Comparison of ENCODE assay signal across 1 cellular context in genomic region chr1:30919025-30919881, GRCh38.
A peak's percentile ranks its signal among the peaks of the same experiment; 100 is the strongest.
TF ChIP-seq lines count a peak whose summit lies in the region.

No MANE protein-coding gene starts in this region.

TF ChIP-seq in K562, 482 proteins besides CTCF, POLR2A, EP300 and RAD21 (continued from another document and continues in another):
- TF ChIP-seq ZNF655 (CRISPR knock-in tag; IDR thresholded peaks at IDR 0.05) (no peak), KAT8 (IDR thresholded peaks at IDR 0.05; ENCODE audit: low read depth) (no peak), MYC (IDR thresholded peaks at IDR 0.05; ENCODE audit: low read depth, low read length) (no peak; the same call in 1 of the 2 replicates), MYC (CRISPR knock-in tag; IDR thresholded peaks at IDR 0.05; ENCODE audit: borderline replicate concordance, low read depth) (no peak), ILF3 (IDR thresholded peaks at IDR 0.05; ENCODE audit: borderline replicate concordance) (no peak), RB1 (IDR thresholded peaks at IDR 0.05; ENCODE audit: low read depth) (no peak; the same call in 1 of the 2 replicates), THRAP3 (IDR thresholded peaks at IDR 0.05; ENCODE audit: borderline replicate concordance) (no peak), NEUROD1 (IDR thresholded peaks at IDR 0.05; ENCODE audit: borderline replicate concordance, low read depth, low read length, partially characterized antibody) (peak; percentile 23), PTTG1 (tag; IDR thresholded peaks at IDR 0.05; ENCODE audit: low read depth) (no peak), ATF1 (CRISPR knock-in tag; IDR thresholded peaks at IDR 0.05) (no peak), ATF1 (tag; IDR thresholded peaks at IDR 0.05) (peak; percentile 87), TFAP4 (CRISPR knock-in tag; IDR thresholded peaks at IDR 0.05; ENCODE audit: borderline replicate concordance) (peak; percentile 88), HNRNPH1 (optimal IDR thresholded peaks at IDR 0.05; ENCODE audit: low read depth, low read length) (no peak), RFX7 (CRISPR knock-in tag; IDR thresholded peaks at IDR 0.05) (no peak), STAT5A (IDR thresholded peaks at IDR 0.05; ENCODE audit: borderline replicate concordance, low read length) (no peak; the same call in 1 of the 2 replicates), KDM2B (CRISPR knock-in tag; IDR thresholded peaks at IDR 0.05) (no peak), BCOR (IDR thresholded peaks at IDR 0.05) (peak; percentile 66), OTX1 (CRISPR knock-in tag; IDR thresholded peaks at IDR 0.05) (no peak), RBFOX2 (IDR thresholded peaks at IDR 0.05; ENCODE audit: low read depth, low read length) (no peak), GTF2A2 (tag; IDR thresholded peaks at IDR 0.05) (no peak), HLTF (IDR thresholded peaks at IDR 0.05) (no peak), ZBED1 (IDR thresholded peaks at IDR 0.05) (no peak), TAF9B (IDR thresholded peaks at IDR 0.05; ENCODE audit: partially characterized antibody) (peak; percentile 99), KDM5B (IDR thresholded peaks at IDR 0.05; ENCODE audit: insufficient replicate concordance, low read depth, low read length) (no peak), ZNF766 (CRISPR knock-in tag; conservative IDR thresholded peaks at IDR 0.05) (peak; percentile 80; the same call in 1 of the 2 replicates), ZNF717 (CRISPR knock-in tag; IDR thresholded peaks at IDR 0.05) (no peak), FUS (optimal IDR thresholded peaks at IDR 0.05; ENCODE audit: low read depth, low read length) (no peak), ZBTB12 (CRISPR knock-in tag; IDR thresholded peaks at IDR 0.05) (no peak), RFX5 (IDR thresholded peaks at IDR 0.05; ENCODE audit: low read depth, low read length) (no peak), NFATC3 (IDR thresholded peaks at IDR 0.05) (peak; percentile 43), ZNF217 (CRISPR knock-in tag; IDR thresholded peaks at IDR 0.05) (no peak), SAFB2 (IDR thresholded peaks at IDR 0.05; ENCODE audit: borderline replicate concordance, low read depth, low read length, severe bottlenecking) (no peak), RBM15 (IDR thresholded peaks at IDR 0.05; ENCODE audit: insufficient read depth, low read length) (no peak), ZNF224 (CRISPR knock-in tag; IDR thresholded peaks at IDR 0.05) (no peak), ZNF124 (CRISPR knock-in tag; IDR thresholded peaks at IDR 0.05) (no peak), KLF10 (CRISPR knock-in tag; IDR thresholded peaks at IDR 0.05) (no peak), ZC3H8 (IDR thresholded peaks at IDR 0.05) (no peak), GMEB1 (CRISPR knock-in tag; IDR thresholded peaks at IDR 0.05) (no peak), NUFIP1 (IDR thresholded peaks at IDR 0.05; ENCODE audit: partially characterized antibody) (no peak), CSDE1 (IDR thresholded peaks at IDR 0.05) (peak in 1 of 2 experiments; percentile 25; a peak in 1 of 4 replicates), HIVEP1 (CRISPR knock-in tag; IDR thresholded peaks at IDR 0.05) (no peak), ZNF263 (CRISPR knock-in tag; IDR thresholded peaks at IDR 0.05; ENCODE audit: borderline replicate concordance) (peak; percentile 19; the same call in 1 of the 2 replicates), ZFP1 (CRISPR knock-in tag; IDR thresholded peaks at IDR 0.05) (no peak), CLOCK (CRISPR knock-in tag; IDR thresholded peaks at IDR 0.05; ENCODE audit: borderline replicate concordance) (no peak), MED1 (CRISPR knock-in tag; IDR thresholded peaks at IDR 0.05; ENCODE audit: borderline replicate concordance) (no peak), ZNF511 (CRISPR knock-in tag; IDR thresholded peaks at IDR 0.05) (0 out of 2 replicates have a peak, but pooled peaks have one; percentile 36), ZNF431 (CRISPR knock-in tag; IDR thresholded peaks at IDR 0.05) (no peak; the same call in 1 of the 2 replicates), ARID3B (CRISPR knock-in tag; IDR thresholded peaks at IDR 0.05; ENCODE audit: borderline replicate concordance) (no peak), HNRNPLL (IDR thresholded peaks at IDR 0.05; ENCODE audit: low read depth, low read length, poor library complexity, severe bottlenecking) (no peak), ZNF695 (CRISPR knock-in tag; IDR thresholded peaks at IDR 0.05) (no peak), STAG1 (CRISPR knock-in tag; IDR thresholded peaks at IDR 0.05; ENCODE audit: borderline replicate concordance) (no peak), ZNF282 (CRISPR knock-in tag; IDR thresholded peaks at IDR 0.05) (no peak), CUX1 (CRISPR knock-in tag; IDR thresholded peaks at IDR 0.05) (peak; percentile 53; the same call in 1 of the 2 replicates), BCL6 (CRISPR knock-in tag; IDR thresholded peaks at IDR 0.05) (no peak), DMBX1 (CRISPR knock-in tag; IDR thresholded peaks at IDR 0.05; ENCODE audit: borderline replicate concordance) (no peak), BACH1 (tag; IDR thresholded peaks at IDR 0.05) (peak; percentile 100), NR0B1 (IDR thresholded peaks at IDR 0.05; ENCODE audit: partially characterized antibody) (no peak), CCAR2 (IDR thresholded peaks at IDR 0.05; ENCODE audit: low read depth, low read length) (no peak), ZNF77 (CRISPR knock-in tag; IDR thresholded peaks at IDR 0.05) (no peak), ZBTB7A (IDR thresholded peaks at IDR 0.05; ENCODE audit: borderline replicate concordance, control insufficient read depth, low read depth, low read length) (peak; percentile 25; the same call in 1 of the 2 replicates), CBFB (CRISPR knock-in tag; IDR thresholded peaks at IDR 0.05) (no peak)
